In the genomic region with DNA sequence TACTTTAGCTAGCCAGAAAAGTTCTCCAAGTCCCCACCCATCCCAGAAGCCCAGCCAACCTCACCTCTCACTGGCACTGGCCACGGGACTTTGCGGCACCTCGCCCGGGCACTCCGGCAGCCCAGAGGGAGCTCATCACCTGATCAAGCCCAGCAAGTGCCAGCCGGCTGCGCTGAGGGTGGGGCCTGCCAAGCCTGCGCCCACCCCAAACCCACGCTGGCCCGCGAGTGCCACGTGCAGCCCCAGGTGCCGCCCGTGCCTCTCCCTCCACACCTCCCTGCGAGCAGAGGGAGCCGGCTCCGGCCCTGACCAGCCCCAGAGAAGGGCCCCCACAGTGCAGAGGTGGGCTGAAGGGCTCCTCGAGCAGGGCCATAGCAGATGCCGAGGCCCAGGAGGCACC, we compare ENCODE assay signal across 8 cellular contexts.
"Had no signal": no experiment of that assay in that cellular context is flagged by ENCODE, and none has a peak within 500 bp of the region (broad histone marks: within the 10 kb centered on the region; RNA-seq: fewer than 3 reads in every experiment).

No MANE protein-coding gene starts in this region.

- ATAC-seq: GM23338, HepG2 had no signal

- H2AFZ ChIP-seq: GM23338 had no signal

- FAIRE-seq: H1, H54, HepG2 had no signal

- DNase-seq: H9, HCEC 1CT, KBM-7 had no signal

- H3K4me3 ChIP-seq: GM23338 had no signal

- H3K4me2 ChIP-seq: GM23338 had no signal

- H3K27ac ChIP-seq: HL-60 had no signal
